8 cellular contexts compared by ENCODE assay signal in the genomic region with DNA sequence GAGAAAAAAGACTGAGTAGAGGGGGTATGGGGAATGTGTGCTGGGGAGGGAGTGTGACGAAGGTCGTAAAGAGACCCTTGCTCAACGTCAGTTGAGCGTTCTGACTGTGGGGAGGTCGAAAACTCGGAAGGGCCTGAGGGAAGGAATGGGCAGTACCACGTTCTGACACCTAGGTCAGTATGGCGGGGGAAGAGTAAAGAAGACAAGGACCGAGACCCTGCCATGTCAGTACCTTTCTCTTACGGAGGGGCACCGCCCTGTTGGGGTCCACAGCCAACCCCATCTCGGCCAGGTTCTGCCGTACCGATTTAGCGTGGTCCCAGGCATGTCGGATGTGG. TPM values are rescaled to one million over a fixed set of nuclear protein-coding genes. Genes with fewer than 3 reads are reported as not detected.
DNase-seq lines count a peak whose midpoint lies in the region; TF ChIP-seq lines count a peak whose summit lies in the region.

No MANE protein-coding gene starts in this region.

- no peaks in the 10 kb centered on the region for H3K27me3 Mint-ChIP-seq in Caco-2 (ENCODE audit: insufficient read depth, unreplicated experiment)

- peaks cover 81% of the 10 kb centered on the region for H3K36me3 Mint-ChIP-seq in Caco-2 (ENCODE audit: insufficient read depth, unreplicated experiment)

- H3K27ac ChIP-seq in KOPT-K1 (ENCODE audit: low read depth, low read length, poor library complexity, severe bottlenecking) = peak overlapping the region; percentile 93
- H3K27ac ChIP-seq in tibial artery = peak overlapping the region; percentile 88 to 92

- H3K9me3 ChIP-seq in Caco-2 (no peaks in the 10 kb centered on the region), KOPT-K1 (ENCODE audit: insufficient read depth, low read length, poor library complexity, severe bottlenecking) (no peaks in the 10 kb centered on the region), tibial artery (no peaks in the 10 kb centered on the region)

- TF ChIP-seq CTCF in Caco-2 (IDR thresholded peaks at IDR 0.05; ENCODE audit: insufficient read depth in 1 of 2, low read depth in 1 of 2, low read length in 1 of 2, severe bottlenecking in 1 of 2, unreplicated experiment in 1 of 2) (no peak), astrocyte of the cerebellum (IDR thresholded peaks at IDR 0.05; ENCODE audit: low read depth, low read length, missing control alignments) (no peak), tibial artery (IDR thresholded peaks at IDR 0.05) (no peak)

- H3K4me1 Mint-ChIP-seq in Caco-2 (ENCODE audit: low read depth, unreplicated experiment) = no peaks in the 10 kb centered on the region

- POLR2A ChIA-PET in Caco-2 (lab: Charles Lee) = interaction anchor here (0.6 to 1.8 kb wide), 4 partner anchors 9 to 159 kb away, joined by 3 to 14 read pairs (median 4); partner anchors contain the start of genes KIAA1191 and RNF44

- H3K36me3 ChIP-seq in Caco-2 (ENCODE audit: control insufficient read depth, insufficient read depth, low read length) (no peaks in the 10 kb centered on the region), KOPT-K1 (ENCODE audit: insufficient read depth, low read length) (peaks cover 72% of the 10 kb centered on the region), tibial artery (peaks cover 10 to 46% (median 43%) of the 10 kb centered on the region in 3 donors)

- DNase-seq in Caco-2 (peak; percentile 54 to 63), astrocyte of the cerebellum (ENCODE audit: low read depth) (no peak), left kidney (ENCODE audit: low read depth, low spot score) (peak; percentile 71), tibial artery (no peak), cerebellar cortex (ENCODE audit: low spot score) (no peak)
- DNase-seq in central memory CD4-positive, alpha-beta T cell = no peak
- DNase-seq in stimulated activated naive CD4-positive, alpha-beta T cell treated with Interleukin-2 at 50 U/mL for 16 hours (lab: John Stamatoyannopoulos, UW) = no peak

- no peaks in the 10 kb centered on the region for H3K9me3 Mint-ChIP-seq in Caco-2 (ENCODE audit: unreplicated experiment)

- H3K4me3 ChIP-seq in Caco-2 (ENCODE audit: low read depth, low read length) (peak overlapping the region; percentile 88), astrocyte of the cerebellum (ENCODE audit: low read depth, low read length) (peak overlapping the region; percentile 95), tibial artery (peak overlapping the region; percentile 79 to 80)

- peak overlapping the region; percentile 87 for H3K4me3 Mint-ChIP-seq in Caco-2 (ENCODE audit: unreplicated experiment)

- peaks cover 4% of the 10 kb centered on the region; the same call in 1 of the 2 replicates for H3K4me1 ChIP-seq in Caco-2
- H3K4me1 ChIP-seq in tibial artery = peaks cover 0 to 24% (median 20%) of the 10 kb centered on the region in 4 donors

- BruUV-seq in Caco-2 (replicated peaks; lab: Mats Ljungman, UMichigan) = TSS peak; percentile 43

- H3K27ac Mint-ChIP-seq in Caco-2 (ENCODE audit: unreplicated experiment) = peak overlapping the region; percentile 98

- intact Hi-C loops in Caco-2 (cut with micrococcal nuclease; ENCODE audit: unreplicated experiment) (loop anchor here (2.0 kb wide), 1 partner anchor 61 kb away; the partner anchor contains the start of gene FAF2), tibial artery (cut with DNase I; ENCODE audit: low total_unique reads) (no loop called here)

- in situ Hi-C loops in astrocyte of the cerebellum (cut with HindIII; ENCODE audit: low sequenced_read_pairs) = no loop called here

- CTCF ChIA-PET in Caco-2 (lab: Charles Lee) = interaction anchor here (1.2 kb wide), 1 partner anchor 658 kb away, joined by 5 read pairs; no protein-coding TSS in a partner anchor

- H3K27me3 ChIP-seq in Caco-2 (replicated peaks; ENCODE audit: control insufficient read depth, insufficient read depth, low read length) = no peaks in the 10 kb centered on the region
- no peaks in the 10 kb centered on the region for H3K27me3 ChIP-seq in tibial artery

RNA-seq across cellular contexts. Expression of gene NOP16, which starts 0.4 kb away (rescaled TPM):
- total RNA-seq in Caco-2 (2022) = 48.0 and 56.4 TPM in 2 replicates

RNA-seq across cellular contexts. Expression of gene HIGD2A, which starts 0.6 kb away (rescaled TPM):
- total RNA-seq in Caco-2 (2022) = 110 and 118 TPM in 2 replicates

RNA-seq across cellular contexts. Expression of gene ARL10, which starts 22.7 kb away (rescaled TPM):
- 2.1 and 2.3 TPM in 2 replicates for total RNA-seq in Caco-2 (2022)

RNA-seq across cellular contexts. Expression of gene KIAA1191, which starts 26.4 kb away (rescaled TPM):
- total RNA-seq in Caco-2 (2022) = 119 and 123 TPM in 2 replicates

RNA-seq across cellular contexts. Expression of gene CLTB, which starts 28.4 kb away (rescaled TPM):
- 78.9 and 80.0 TPM in 2 replicates for total RNA-seq in Caco-2 (2022)

Comparison
In these comparisons a context has a peak if more than half of its experiments do, and no peak if none do; other contexts are left out.
1. DNase-seq: peak in Caco-2 (2 of 2) and left kidney (single experiment); none in astrocyte of the cerebellum (single experiment), tibial artery (0 of 2), cerebellar cortex (single experiment), central memory CD4-positive, alpha-beta T cell (single experiment) and stimulated activated naive CD4-positive, alpha-beta T cell treated with Interleukin-2 at 50 U/mL for 16 hours (single experiment).
2. Peak in every context shown above with its lines, with median percentiles within 50 percentile points of each other: H3K4me3 ChIP-seq.